8 cellular contexts compared by ENCODE assay signal in genomic region chr14:23076785-23077408, GRCh38. TPM values are rescaled to one million over a fixed set of nuclear protein-coding genes. Genes with fewer than 3 reads are reported as not detected.
A peak's percentile ranks its signal among the peaks of the same experiment; 100 is the strongest.
DNase-seq lines count a peak whose midpoint lies in the region; ATAC-seq and TF ChIP-seq lines count a peak whose summit lies in the region.

No MANE protein-coding gene starts in this region.

- H3K27me3 Mint-ChIP-seq in CD14-positive monocyte (ENCODE audit: low read depth in 3 of 3) (no peaks in the 10 kb centered on the region), HFFc6 (ENCODE audit: insufficient read depth) (peaks cover 3% of the 10 kb centered on the region)

- intact Hi-C loops in CD14-positive monocyte (cut with micrococcal nuclease) = loop anchor here in 1 of 2 donors (5.0 kb wide), 2 partner anchors 35 to 105 kb away; partner anchors contain the start of gene SLC7A8

- peaks cover 33% of the 10 kb centered on the region for H3K4me1 Mint-ChIP-seq in CD14-positive monocyte
- peaks cover 63% of the 10 kb centered on the region for H3K4me1 Mint-ChIP-seq in HFFc6 (ENCODE audit: low read depth)

- H3K36me3 ChIP-seq in brain microvascular endothelial cell (replicated peaks) = peaks cover 70% of the 10 kb centered on the region

- ATAC-seq in HG03521 (IDR thresholded peaks at IDR 0.05; ENCODE audit: unreplicated experiment) (no peak), GM21447 (IDR thresholded peaks at IDR 0.05; ENCODE audit: unreplicated experiment) (no peak)

- H3K4me3 Mint-ChIP-seq in CD14-positive monocyte (no peak overlapping the region), HFFc6 (no peak overlapping the region)

- no peaks in the 10 kb centered on the region for H3K27me3 ChIP-seq in brain microvascular endothelial cell (replicated peaks)

- TF ChIP-seq CTCF in CD14-positive monocyte (IDR thresholded peaks at IDR 0.05) (peak; percentile 89), HFFc6 (IDR thresholded peaks at IDR 0.05) (peak; percentile 88), brain microvascular endothelial cell (IDR thresholded peaks at IDR 0.05; ENCODE audit: low read depth, low read length, missing control alignments) (peak; percentile 64)

- in situ Hi-C loops in brain microvascular endothelial cell (cut with HindIII; ENCODE audit: low pct_ligation_motif_present, low sequenced_read_pairs) = no loop called here

- H3K36me3 Mint-ChIP-seq in CD14-positive monocyte (peaks cover 81 to 88% of the 10 kb centered on the region in 2 donors), HFFc6 (ENCODE audit: low read depth) (peaks cover 46% of the 10 kb centered on the region)

- no peak overlapping the region for H3K27ac ChIP-seq in brain microvascular endothelial cell

- DNase-seq in CD14-positive monocyte (ENCODE audit: low spot score) (no peak), HFFc6 (peak; percentile 35), brain microvascular endothelial cell (no peak), myocyte (ENCODE audit: low read depth) (peak; percentile 59), germinal center (ENCODE audit: low spot score) (no peak), NCI-H510A treated with DMSO at 0.1 percent for 48 hours (lab: John Stamatoyannopoulos, UW) (no peak)

- peak overlapping the region in 5 of 7 donors; percentile 8 to 89 (median 50) for H3K27ac Mint-ChIP-seq in CD14-positive monocyte
- peak overlapping the region; percentile 46; the same call in 1 of the 2 replicates for H3K27ac Mint-ChIP-seq in HFFc6

- H3K9me3 Mint-ChIP-seq in CD14-positive monocyte = no peaks in the 10 kb centered on the region
- no peaks in the 10 kb centered on the region for H3K9me3 Mint-ChIP-seq in HFFc6

- no peak overlapping the region for H3K4me3 ChIP-seq in brain microvascular endothelial cell (ENCODE audit: low read depth, low read length)

RNA-seq across cellular contexts. Expression of gene ACIN1, which starts 18.0 kb away (rescaled TPM):
- 1 to 10 TPM; 2.8 to 5.4 TPM for polyA plus RNA-seq in CD14-positive monocyte
- 100 to 1,000 TPM; 128 to 150 (median 142) TPM for total RNA-seq in HFFc6 (2021; fragmentation: NEBNext Ultra II Directional; extraction: Animal tissue kit (Norgen Biotek cat#: 25700))
- total RNA-seq in myocyte = 85.4 and 90.4 TPM in 2 replicates
- 122 TPM for polyA plus RNA-seq in myocyte (2012)

RNA-seq across cellular contexts. Expression of gene C14orf119, which starts 18.4 kb away (rescaled TPM):
- polyA plus RNA-seq in CD14-positive monocyte = 100 to 1,000 TPM; 106 to 110 TPM
- total RNA-seq in HFFc6 (2021; fragmentation: NEBNext Ultra II Directional; extraction: Animal tissue kit (Norgen Biotek cat#: 25700)) = 100 to 1,000 TPM in 4 of 6 experiments, 10 to 100 TPM in 2; 85.0 to 117 (median 103) TPM
- 28.9 and 40.7 TPM in 2 replicates for total RNA-seq in myocyte
- 86.9 TPM for polyA plus RNA-seq in myocyte (2012)

RNA-seq across cellular contexts. Expression of gene CDH24, which starts 19.6 kb away (rescaled TPM):
- under 1 TPM in 1 of 2 donors, not detected in 1; 0.14 TPM for polyA plus RNA-seq in CD14-positive monocyte
- total RNA-seq in HFFc6 (2021; fragmentation: NEBNext Ultra II Directional; extraction: Animal tissue kit (Norgen Biotek cat#: 25700)) = 10 to 100 TPM in 1 of 6 experiments, 1 to 10 TPM in 5; 6.4 to 11.2 (median 8.3) TPM
- 3.2 and 3.7 TPM in 2 replicates for total RNA-seq in myocyte
- polyA plus RNA-seq in myocyte (2012) = 3.1 TPM

RNA-seq across cellular contexts. Expression of gene CIROP, which starts 27.9 kb away (rescaled TPM):
- polyA plus RNA-seq in CD14-positive monocyte = not detected
- not detected for total RNA-seq in HFFc6 (2021; fragmentation: NEBNext Ultra II Directional; extraction: Animal tissue kit (Norgen Biotek cat#: 25700))
- total RNA-seq in myocyte = not detected in 2 replicates
- polyA plus RNA-seq in myocyte (2012) = 0.13 TPM

RNA-seq across cellular contexts. Expression of gene PSMB11, which starts 34.9 kb away (rescaled TPM):
- not detected for polyA plus RNA-seq in CD14-positive monocyte
- total RNA-seq in HFFc6 (2021; fragmentation: NEBNext Ultra II Directional; extraction: Animal tissue kit (Norgen Biotek cat#: 25700)) = under 1 TPM in 1 of 6 experiments, not detected in 5; 0.12 TPM
- total RNA-seq in myocyte = not detected in 2 replicates
- not detected for polyA plus RNA-seq in myocyte (2012)

Comparison
In these comparisons a context has a peak if more than half of its experiments do, and no peak if none do; other contexts are left out.
1. DNase-seq: peak in HFFc6 (single experiment) and myocyte (single experiment); none in CD14-positive monocyte (single experiment), brain microvascular endothelial cell (single experiment), germinal center (single experiment) and NCI-H510A treated with DMSO at 0.1 percent for 48 hours (single experiment).
2. Peak in every context shown above with its lines, with median percentiles within 50 percentile points of each other: CTCF ChIP-seq.